Comparison of ENCODE assay signal across 8 cellular contexts in genomic region chr15:85330941-85331588, GRCh38. TPM values are rescaled to one million over a fixed set of nuclear protein-coding genes. Genes with fewer than 3 reads are reported as not detected.
DNase-seq lines count a peak whose midpoint lies in the region; ATAC-seq, FAIRE-seq and TF ChIP-seq lines count a peak whose summit lies in the region.

No MANE protein-coding gene starts in this region.

- H3K36me3 ChIP-seq in parathyroid adenoma (ENCODE audit: control insufficient read depth, insufficient read depth, low read length) (no peaks in the 10 kb centered on the region), transverse colon (no peaks in the 10 kb centered on the region)

- DNase-seq in DMS53 (lab: John Stamatoyannopoulos, UW) (peak; percentile 93), HT-29 (ENCODE audit: low spot score) (peak; percentile 96), RCC 7860 (ENCODE audit: low spot score) (peak; percentile 98), foreskin melanocyte (peak; percentile 88), transverse colon (peak; percentile 95)
- peak; percentile 51 for DNase-seq in activated T-helper 9 cell treated with anti-CD3 and anti-CD28 coated beads, Interleukin-2, amount 50 U/mL, for 16 hours (ENCODE audit: low read depth)

- no peaks in the 10 kb centered on the region for H3K79me2 ChIP-seq in parathyroid adenoma

- in situ Hi-C loops in transverse colon (cut with MboI; ENCODE audit: low pct_ligation_motif_present in 1 of 4, low pct_unique_long_range_greater_than_20kb in 1 of 4, low sequenced_read_pairs in 3 of 4), result loop anchor here in 2 of 4 donors (10.0 to 25.0 kb wide), 2 partner anchors 84 to 156 kb away; no protein-coding TSS in a partner anchor

- FAIRE-seq in RCC 7860 (lab: Jason Lieb, UNC), result peak; percentile 87

- TF ChIP-seq CTCF in parathyroid adenoma (IDR thresholded peaks at IDR 0.05) (peak; percentile 52), transverse colon (IDR thresholded peaks at IDR 0.05) (peak; percentile 75 to 90 (median 82))

- WGBS in transverse colon (ENCODE audit: low coverage in 1 of 2), 2 donors, result 16% methylated on average over 12 of the region's 13 CpGs; no CpG with 5 or more reads in 1 of the 2 donors

- TF ChIP-seq EP300 in transverse colon (IDR thresholded peaks at IDR 0.05; ENCODE audit: low read depth), result peak; percentile 93

- H3K9me3 ChIP-seq in parathyroid adenoma (ENCODE audit: control insufficient read depth, low read length), result no peaks in the 10 kb centered on the region
- no peaks in the 10 kb centered on the region for H3K9me3 ChIP-seq in transverse colon

- intact Hi-C loops in transverse colon (cut with DNase I; ENCODE audit: low total_unique reads), result no loop called here

- H2AFZ ChIP-seq in parathyroid adenoma, result peak overlapping the region; percentile 27

- TF ChIP-seq POLR2A in transverse colon (IDR thresholded peaks at IDR 0.05), result peak; percentile 16

- H3K4me1 ChIP-seq in parathyroid adenoma (no peaks in the 10 kb centered on the region), transverse colon (peaks cover 10 to 32% (median 22%) of the 10 kb centered on the region in 4 donors)

- H3K4me2 ChIP-seq in parathyroid adenoma (ENCODE audit: low read length), result no peak overlapping the region

- H3K27me3 ChIP-seq in parathyroid adenoma (ENCODE audit: control insufficient read depth, insufficient read depth, low read length) (no peaks in the 10 kb centered on the region), transverse colon (no peaks in the 10 kb centered on the region)

- no peak overlapping the region for H3K9ac ChIP-seq in parathyroid adenoma

- H3K4me3 ChIP-seq in parathyroid adenoma (ENCODE audit: low read depth, low read length), result no peak overlapping the region
- no peak overlapping the region for H3K4me3 ChIP-seq in transverse colon

- H3K27ac ChIP-seq in parathyroid adenoma (no peak overlapping the region), transverse colon (peak overlapping the region; percentile 83 to 88 (median 86))

- ATAC-seq in GM21367 (IDR thresholded peaks at IDR 0.05; ENCODE audit: unreplicated experiment), result peak; percentile 56

RNA-seq across cellular contexts. Expression of gene AKAP13, which starts 49.3 kb away (rescaled TPM):
- total RNA-seq in HT-29 (2014; rRNA removed; shearing (Covaris generic)), result 90.3 and 108 TPM in 2 replicates
- total RNA-seq in transverse colon, result 100 to 1,000 TPM; 206 to 291 (median 214) TPM
